27 cellular contexts compared by ENCODE assay signal in the genomic region with DNA sequence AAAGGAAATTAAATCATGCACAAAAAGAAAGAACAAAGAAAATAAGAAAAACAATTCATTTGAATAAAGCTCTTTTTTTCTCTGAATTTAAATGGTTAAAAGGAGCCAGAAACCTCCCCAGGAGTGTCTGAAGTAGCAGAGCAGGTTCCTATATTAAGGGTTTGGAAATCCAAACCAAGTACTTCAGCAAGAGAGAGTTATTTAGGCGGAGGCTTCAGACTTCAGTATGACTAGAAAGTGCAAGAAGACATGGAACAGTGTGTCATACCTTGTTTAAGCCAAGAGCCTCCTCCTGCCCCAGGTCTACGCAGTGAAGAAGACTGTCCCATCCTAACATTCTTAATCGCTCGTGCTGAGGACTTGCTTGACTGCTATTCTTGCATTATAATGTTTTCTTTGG. TPM values are rescaled to one million over a fixed set of nuclear protein-coding genes. Genes with fewer than 3 reads are reported as not detected.
"Had no signal": no experiment of that assay in that cellular context is flagged by ENCODE, and none has a peak within 500 bp of the region (broad histone marks: within the 10 kb centered on the region; RNA-seq: fewer than 3 reads in every experiment).

No MANE protein-coding gene starts in this region.

- FAIRE-seq: keratinocyte, urothelium cell line had no signal

- H3K27me3 ChIP-seq: dorsolateral prefrontal cortex, esophagus muscularis mucosa, neutrophil, right atrium auricular region, stomach, thyroid gland had no signal

- H3K9me3 ChIP-seq: esophagus muscularis mucosa, mucosa of descending colon, neutrophil, prostate gland, right atrium auricular region, stomach, thyroid gland had no signal

- ATAC-seq: mucosa of descending colon; natural killer cell treated with Interleukin-12 subunit alpha and Interleukin-12 subunit beta and Interleukin-15 and Interleukin-18, amount 100 ng/mL, for 72 hours; sciatic nerve; stimulated activated effector memory CD8-positive, alpha-beta T cell treated with anti-CD3 and anti-CD28 coated beads, Interleukin-12 subunit alpha, Interleukin-12 subunit beta, amount 100 ng/mL, for 72 hours had no signal

- DNase-seq: cerebellar nuclear complex; cortex of kidney; dorsolateral prefrontal cortex; effector CD4-positive, alpha-beta T cell; foreskin melanocyte; glutamatergic neuron; hypothalamus; mesenchymal stem cell; mucosa of descending colon; naive B cell; stimulated activated CD4-positive, alpha-beta T cell treated with anti-CD3 and anti-CD28 coated beads, Interleukin-2, amount 100 ng/mL, for 24 hours; stimulated activated CD4-positive, alpha-beta T cell treated with anti-CD3 and anti-CD28 coated beads, Interleukin-4, amount 100 ng/mL, for 24 hours; stimulated activated naive CD4-positive, alpha-beta T cell treated with Interleukin-2 at 50 U/mL for 16 hours; stomach; thyroid gland; trophoblast cell had no signal

- H3K4me3 ChIP-seq: dorsolateral prefrontal cortex, esophagus muscularis mucosa, lung, mucosa of descending colon, prostate gland, right atrium auricular region, stomach, thyroid gland had no signal

- H3K4me1 ChIP-seq: esophagus muscularis mucosa, prostate gland, right atrium auricular region, stomach, thyroid gland had no signal

- H3K36me3 ChIP-seq: esophagus muscularis mucosa, neutrophil, prostate gland, right atrium auricular region, stomach, thyroid gland had no signal

- H3K27ac ChIP-seq: dorsolateral prefrontal cortex, esophagus muscularis mucosa, neutrophil, prostate gland, right atrium auricular region, stomach, thyroid gland had no signal

RNA-seq across cellular contexts. Expression of gene ODAD2, which starts 51.4 kb away (rescaled TPM):
- total RNA-seq: natural killer cell treated with Interleukin-12 subunit alpha and Interleukin-12 subunit beta and Interleukin-15 and Interleukin-18, amount 100 ng/mL, for 72 hours; subcutaneous adipose tissue had no signal
- polyA plus RNA-seq: keratinocyte had no signal
